9 cellular contexts compared by ENCODE assay signal in genomic region chr3:151460774-151461450, GRCh38. TPM values are rescaled to one million over a fixed set of nuclear protein-coding genes. Genes with fewer than 3 reads are reported as not detected.
DNase-seq lines count a peak whose midpoint lies in the region; ATAC-seq, FAIRE-seq and TF ChIP-seq lines count a peak whose summit lies in the region.
"Had no signal": no experiment of that assay in that cellular context is flagged by ENCODE, and none has a peak within 500 bp of the region (broad histone marks: within the 10 kb centered on the region; RNA-seq: fewer than 3 reads in every experiment).

IGSF10 (minus strand) TSS chr3:151461061; CDS start chr3:151458709, 2,352 bp downstream.

- no peak for FAIRE-seq in pancreas (lab: Jason Lieb, UNC)

- H3K36me3 ChIP-seq in pancreas: no peaks in the 10 kb centered on the region

- ATAC-seq in pancreas: peak; percentile 70 to 95 (median 88)
- no peak for ATAC-seq in GM18858 (IDR thresholded peaks at IDR 0.05; ENCODE audit: unreplicated experiment)
- ATAC-seq: HCT116 had no signal

- H3K9me3 ChIP-seq in pancreas: no peaks in the 10 kb centered on the region

- no peak for TF ChIP-seq CTCF in pancreas (IDR thresholded peaks at IDR 0.05)
- no peak for TF ChIP-seq CTCF in GM10248 (IDR thresholded peaks at IDR 0.05; ENCODE audit: control extremely low read depth, extremely low read depth, low read depth, missing control alignments)

- CTCF ChIA-PET in GM10248 (lab: Yijun Ruan, JAX): interaction anchor here (1.0 kb wide), 1 partner anchor 22 kb away, joined by 4 read pairs; no protein-coding TSS in a partner anchor

- POLR2A ChIA-PET in GM10248 (lab: Yijun Ruan, JAX): no interaction called here

- peak within 1 kb of the TSS; percentile 27 to 50 (median 41) for H3K4me3 ChIP-seq in pancreas

- 3 to 5% methylated on average over 40 of the region's 40 CpGs for WGBS in pancreas, 2 donors

- intact Hi-C loops in pancreas (cut with DNase I): no loop called here

- no peaks in the 10 kb centered on the region for H3K27me3 ChIP-seq in pancreas

- no peak within 1 kb of the TSS for H3K27ac ChIP-seq in pancreas

- peaks cover 0 to 5% (median 0%) of the 10 kb centered on the region in 3 donors for H3K4me1 ChIP-seq in pancreas

- DNase-seq in COLO668 (lab: John Stamatoyannopoulos, UW; ENCODE audit: unreplicated experiment): peak; percentile 25
- DNase-seq in NCI-H774 (lab: John Stamatoyannopoulos, UW): peak; percentile 69
- DNase-seq in germinal center (ENCODE audit: low spot score): peak; percentile 7
- DNase-seq in pancreas: peak in 5 of 6 donors; percentile 15 to 77 (median 63)
- DNase-seq in GM10248 (ENCODE audit: extremely low spot score): no peak
- no peak for DNase-seq in NCI-H1694 treated with DMSO at 0.1 percent for 48 hours (lab: John Stamatoyannopoulos, UW)
- DNase-seq in GF-D8 (lab: John Stamatoyannopoulos, UW): no peak

RNA-seq across cellular contexts. Expression of gene IGSF10, which starts in this region (rescaled TPM):
- total RNA-seq in pancreas: under 1 TPM; 0.19 to 0.69 (median 0.40) TPM
- under 1 TPM; 0.27 to 0.28 TPM for polyA plus RNA-seq in pancreas

Comparison
In these comparisons a context has a peak if more than half of its experiments do, and no peak if none do; other contexts are left out.
1. Peak in DNase-seq, ATAC-seq and H3K4me3 ChIP-seq in pancreas; RNA of the gene not detected or under 1 TPM.
2. DNase-seq: peak in COLO668 (single experiment), NCI-H774 (single experiment) and germinal center (single experiment); none in GM10248 (single experiment), NCI-H1694 treated with DMSO at 0.1 percent for 48 hours (single experiment) and GF-D8 (single experiment).